In the genomic region with DNA sequence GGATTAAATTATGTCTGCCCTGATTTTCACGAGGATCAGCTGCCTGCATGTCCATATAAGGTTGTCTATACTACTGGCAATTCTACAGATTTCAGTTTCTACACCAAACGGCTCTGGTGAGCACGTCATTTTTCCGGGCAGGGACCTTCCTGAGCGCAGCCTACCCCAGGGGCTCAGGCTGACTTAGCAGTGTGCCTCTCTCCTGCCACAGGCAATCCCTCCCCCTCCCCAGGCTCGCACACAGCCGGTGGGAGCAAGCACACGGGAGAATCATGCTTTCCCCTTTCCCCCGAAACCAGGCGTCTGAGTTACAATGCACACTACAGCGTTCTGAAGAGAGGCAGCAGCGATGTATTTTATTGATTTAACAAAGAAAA, we compare ENCODE assay signal across 8 cellular contexts. TPM values are rescaled to one million over a fixed set of nuclear protein-coding genes. Genes with fewer than 3 reads are reported as not detected.
DNase-seq lines count a peak whose midpoint lies in the region; ATAC-seq lines count a peak whose summit lies in the region.

No MANE protein-coding gene starts in this region.

- peak; percentile 88 for DNase-seq in EH (ENCODE audit: low read depth)
- peak; percentile 21 for DNase-seq in NCI-H1092 (lab: John Stamatoyannopoulos, UW)
- DNase-seq in activated CD4-positive, alpha-beta T cell treated with anti-CD3 and anti-CD28 coated beads, Interleukin-2, amount 50 U/mL, for 1 hour = peak; percentile 64
- peak; percentile 56 to 59 (median 57) for DNase-seq in effector memory CD4-positive, alpha-beta T cell
- DNase-seq in stimulated activated naive CD8-positive, alpha-beta T cell treated with anti-CD3 and anti-CD28 coated beads, Interleukin-15, amount 100 ng/mL, for 72 hours = peak; percentile 68 to 86
- DNase-seq in foreskin melanocyte = no peak

- H3K9me3 Mint-ChIP-seq in stimulated activated naive CD8-positive, alpha-beta T cell treated with anti-CD3 and anti-CD28 coated beads, Interleukin-15, amount 100 ng/mL, for 72 hours = peaks cover 0 to 7% of the 10 kb centered on the region in 2 donors

- peaks cover 46% of the 10 kb centered on the region for H3K36me3 ChIP-seq in effector memory CD4-positive, alpha-beta T cell (ENCODE audit: control insufficient read depth, insufficient read depth, low read length)
- peaks cover 61% of the 10 kb centered on the region for H3K36me3 ChIP-seq in mesodermal cell (ENCODE audit: control insufficient read depth, insufficient read depth, low read length)

- ATAC-seq in GM21619 (IDR thresholded peaks at IDR 0.05; ENCODE audit: unreplicated experiment) = peak; percentile 32
- peak; percentile 64 for ATAC-seq in stimulated activated naive CD8-positive, alpha-beta T cell treated with anti-CD3 and anti-CD28 coated beads, Interleukin-15, amount 100 ng/mL, for 72 hours

- no peaks in the 10 kb centered on the region for H3K27me3 ChIP-seq in effector memory CD4-positive, alpha-beta T cell (replicated peaks; ENCODE audit: control insufficient read depth, insufficient read depth, low read length, poor library complexity, severe bottlenecking)

- peaks cover 70% of the 10 kb centered on the region for H3K4me1 Mint-ChIP-seq in stimulated activated naive CD8-positive, alpha-beta T cell treated with anti-CD3 and anti-CD28 coated beads, Interleukin-15, amount 100 ng/mL, for 72 hours

- no peaks in the 10 kb centered on the region for H3K9me3 ChIP-seq in effector memory CD4-positive, alpha-beta T cell (ENCODE audit: control insufficient read depth, low read length)
- H3K9me3 ChIP-seq in mesodermal cell (ENCODE audit: control insufficient read depth, low read length) = no peaks in the 10 kb centered on the region

- WGBS in mesodermal cell (ENCODE audit: insufficient coverage in 2 of 2), 2 experiments = 0% methylated on average over 4 to 6 of the region's 12 CpGs

- H3K27ac ChIP-seq in effector memory CD4-positive, alpha-beta T cell (ENCODE audit: insufficient read depth, low read length, poor library complexity, severe bottlenecking) = peak overlapping the region; percentile 95
- peak overlapping the region; percentile 99 for H3K27ac ChIP-seq in mesodermal cell (ENCODE audit: low read depth, low read length, severe bottlenecking)

- H3K4me1 ChIP-seq in effector memory CD4-positive, alpha-beta T cell (ENCODE audit: control insufficient read depth, insufficient read depth, low read length, poor library complexity, severe bottlenecking) = peaks cover 39% of the 10 kb centered on the region
- peaks cover 9% of the 10 kb centered on the region for H3K4me1 ChIP-seq in mesodermal cell (ENCODE audit: control insufficient read depth, insufficient read depth, low read length, poor library complexity, severe bottlenecking)

- peak overlapping the region; percentile 94 for H3K4me3 ChIP-seq in effector memory CD4-positive, alpha-beta T cell (ENCODE audit: insufficient read depth, low read depth, low read length, poor library complexity, severe bottlenecking)
- H3K4me3 ChIP-seq in mesodermal cell (ENCODE audit: extremely low read depth, insufficient read depth, low read length, poor library complexity, severe bottlenecking) = peak overlapping the region; percentile 96

- H3K27me3 Mint-ChIP-seq in stimulated activated naive CD8-positive, alpha-beta T cell treated with anti-CD3 and anti-CD28 coated beads, Interleukin-15, amount 100 ng/mL, for 72 hours = no peaks in the 10 kb centered on the region

- H3K27ac Mint-ChIP-seq in stimulated activated naive CD8-positive, alpha-beta T cell treated with anti-CD3 and anti-CD28 coated beads, Interleukin-15, amount 100 ng/mL, for 72 hours = peak overlapping the region; percentile 100

- H3K4me3 Mint-ChIP-seq in stimulated activated naive CD8-positive, alpha-beta T cell treated with anti-CD3 and anti-CD28 coated beads, Interleukin-15, amount 100 ng/mL, for 72 hours = peak overlapping the region; percentile 93 to 95

RNA-seq across cellular contexts. Expression of a gene that starts 1.7 kb away (rescaled TPM):
- polyA plus RNA-seq in mesodermal cell (2013, experiment 1 of 2) = 70.0 TPM
- 71.2 TPM for polyA plus RNA-seq in mesodermal cell (2013, experiment 2 of 2)
